ENCODE assay signal across 13 cellular contexts in the genomic region with DNA sequence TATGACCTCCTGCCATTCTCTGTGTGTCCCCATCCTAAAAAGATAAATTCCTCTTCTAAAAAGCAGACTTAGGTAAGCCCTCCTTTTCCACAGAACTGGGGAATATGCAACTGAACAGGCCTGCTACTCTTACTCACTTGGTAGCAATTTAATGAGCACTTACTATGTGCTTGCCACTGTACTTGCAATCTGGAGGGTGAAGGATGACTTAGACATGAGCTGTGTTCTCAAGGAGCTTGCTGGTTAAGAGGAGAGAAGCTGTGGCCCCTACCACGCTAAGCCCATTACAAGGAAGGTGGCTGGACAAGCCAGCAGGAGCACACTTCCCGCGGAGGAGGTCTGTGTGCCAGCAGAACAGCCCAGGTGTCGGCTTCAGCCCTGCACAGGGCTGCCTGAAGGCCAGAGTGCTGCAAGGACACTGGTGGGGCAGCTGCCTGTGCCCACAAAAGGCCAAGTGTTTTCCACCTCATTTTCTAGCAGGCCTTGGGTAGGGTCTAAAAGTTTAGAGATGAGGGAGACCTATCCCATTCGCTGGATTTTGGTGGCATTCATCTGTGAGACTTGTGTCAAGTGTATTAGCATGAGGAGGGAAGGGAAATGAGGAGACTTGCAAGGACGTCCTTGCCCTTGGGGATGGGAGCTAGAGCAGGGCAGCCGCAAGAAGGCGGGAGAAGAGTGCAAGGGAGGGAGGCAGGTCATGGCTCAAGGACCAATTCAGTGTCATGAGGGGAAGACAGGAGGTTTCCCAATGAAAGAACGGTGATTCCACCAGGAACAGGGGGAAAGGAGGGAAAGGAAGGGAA. TPM values are rescaled to one million over a fixed set of nuclear protein-coding genes. Genes with fewer than 3 reads are reported as not detected.
DNase-seq lines count a peak whose midpoint lies in the region; ATAC-seq and TF ChIP-seq lines count a peak whose summit lies in the region.
"Had no signal": no experiment of that assay in that cellular context is flagged by ENCODE, and none has a peak within 500 bp of the region (broad histone marks: within the 10 kb centered on the region; RNA-seq: fewer than 3 reads in every experiment).

No MANE protein-coding gene starts in this region.

- H3K27me3 Mint-ChIP-seq in activated CD4-positive, alpha-beta T cell treated with anti-CD3 and anti-CD28 coated beads, Interleukin-2, amount 10 ng/mL, durations not matched to agents 24 days and 14 days, result peaks cover 4% of the 10 kb centered on the region
- H3K27me3 Mint-ChIP-seq in activated naive CD8-positive, alpha-beta T cell treated with anti-CD3 and anti-CD28 coated beads for 36 hours, result peaks cover 4% of the 10 kb centered on the region
- H3K27me3 Mint-ChIP-seq: activated B cell treated with CpG ODN at 0.5 μM for 24 hours had no signal

- no peak overlapping the region for H2BK5ac ChIP-seq in mesenchymal stem cell (ENCODE audit: low read depth, low read length, poor library complexity, severe bottlenecking)

- peak overlapping the region in 1 of 2 experiments; percentile 2 for H3K14ac ChIP-seq in mesenchymal stem cell (ENCODE audit: low read length in 2 of 2)

- H3K4me3 Mint-ChIP-seq in activated CD4-positive, alpha-beta T cell treated with anti-CD3 and anti-CD28 coated beads, Interleukin-2, amount 10 ng/mL, durations not matched to agents 24 days and 14 days, result no peak overlapping the region
- no peak overlapping the region for H3K4me3 Mint-ChIP-seq in activated naive CD8-positive, alpha-beta T cell treated with anti-CD3 and anti-CD28 coated beads for 36 hours
- H3K4me3 Mint-ChIP-seq: activated B cell treated with CpG ODN at 0.5 μM for 24 hours; dendritic cell treated with granulocyte-macrophage colony-stimulating factor and Interleukin-4, amounts not matched to agents 40 ng/mL and 50 ng/mL, for 4 days had no signal

- H3K36me3 Mint-ChIP-seq in activated CD4-positive, alpha-beta T cell treated with anti-CD3 and anti-CD28 coated beads, Interleukin-2, amount 10 ng/mL, durations not matched to agents 24 days and 14 days (ENCODE audit: low read depth), result no peaks in the 10 kb centered on the region
- H3K36me3 Mint-ChIP-seq in activated naive CD8-positive, alpha-beta T cell treated with anti-CD3 and anti-CD28 coated beads for 36 hours, result peaks cover 2% of the 10 kb centered on the region

- H3K27ac ChIP-seq in mesenchymal stem cell (ENCODE audit: low read length, poor library complexity, severe bottlenecking) (peak overlapping the region; percentile 8), stomach (peak overlapping the region; percentile 51 to 81 (median 80))
- H3K27ac ChIP-seq: PC-9 had no signal

- H4K91ac ChIP-seq in mesenchymal stem cell (ENCODE audit: low read length), result peak overlapping the region; percentile 65

- H3K4me3 ChIP-seq in mesenchymal stem cell (ENCODE audit: insufficient read depth in 1 of 2, low read depth in 1 of 2, low read length in 2 of 2) (no peak overlapping the region), stomach (no peak overlapping the region)
- H3K4me3 ChIP-seq: PC-9 had no signal

- no peak for TF ChIP-seq CTCF in stomach (IDR thresholded peaks at IDR 0.05)

- no peaks in the 10 kb centered on the region for H3K4me1 Mint-ChIP-seq in activated CD4-positive, alpha-beta T cell treated with anti-CD3 and anti-CD28 coated beads, Interleukin-2, amount 10 ng/mL, durations not matched to agents 24 days and 14 days
- peaks cover 1% of the 10 kb centered on the region for H3K4me1 Mint-ChIP-seq in activated naive CD8-positive, alpha-beta T cell treated with anti-CD3 and anti-CD28 coated beads for 36 hours
- H3K4me1 Mint-ChIP-seq: activated B cell treated with CpG ODN at 0.5 μM for 24 hours had no signal

- no peak for TF ChIP-seq EP300 in stomach (IDR thresholded peaks at IDR 0.05)

- intact Hi-C loops in activated CD4-positive, alpha-beta T cell treated with anti-CD3 and anti-CD28 coated beads, Interleukin-2, amount 10 ng/mL, durations not matched to agents 24 days and 14 days (cut with micrococcal nuclease), result no loop called here
- intact Hi-C loops in stomach (cut with DNase I; ENCODE audit: low total_unique reads), result no loop called here

- no peak overlapping the region for H2AFZ ChIP-seq in mesenchymal stem cell (ENCODE audit: low read depth, low read length)
- H2AFZ ChIP-seq: PC-9 had no signal

- DNase-seq in activated CD4-positive, alpha-beta T cell treated with anti-CD3 and anti-CD28 coated beads, Interleukin-2, amount 10 ng/mL, durations not matched to agents 24 days and 14 days, result peak; percentile 31
- no peak for DNase-seq in activated CD4-positive, alpha-beta T cell treated with anti-CD3 and anti-CD28 coated beads for 1 hour
- no peak for DNase-seq in activated naive CD8-positive, alpha-beta T cell treated with anti-CD3 and anti-CD28 coated beads for 36 hours
- peak; percentile 72 for DNase-seq in mesenchymal stem cell
- DNase-seq in stomach, result no peak
- DNase-seq in RPMI8226, result no peak
- no peak for DNase-seq in GM19240 (ENCODE audit: insufficient read length, low spot score)
- DNase-seq: activated B cell treated with CpG ODN at 0.5 μM for 24 hours, Karpas-422, nucleus accumbens, PC-9 had no signal

- 78% methylated on average over 9 of the region's 9 CpGs for WGBS in mesenchymal stem cell
- WGBS in stomach, 5 donors, result 65 to 81% (median 73%) methylated on average over 7 to 9 of the region's 9 CpGs

- peak overlapping the region; percentile 89 for H4K8ac ChIP-seq in mesenchymal stem cell (ENCODE audit: low read length)

- peak overlapping the region; percentile 10 to 19 for H3K4ac ChIP-seq in mesenchymal stem cell (ENCODE audit: low read depth in 1 of 2, low read length in 2 of 2)

- H3K9me3 Mint-ChIP-seq in activated CD4-positive, alpha-beta T cell treated with anti-CD3 and anti-CD28 coated beads, Interleukin-2, amount 10 ng/mL, durations not matched to agents 24 days and 14 days, result peaks cover 4% of the 10 kb centered on the region
- peaks cover 6% of the 10 kb centered on the region for H3K9me3 Mint-ChIP-seq in activated naive CD8-positive, alpha-beta T cell treated with anti-CD3 and anti-CD28 coated beads for 36 hours
- H3K9me3 Mint-ChIP-seq: dendritic cell treated with granulocyte-macrophage colony-stimulating factor and Interleukin-4, amounts not matched to agents 40 ng/mL and 50 ng/mL, for 4 days had no signal

- ATAC-seq in GM19023 (IDR thresholded peaks at IDR 0.05; ENCODE audit: unreplicated experiment), result no peak

- no peak overlapping the region for H3K9ac ChIP-seq in mesenchymal stem cell (ENCODE audit: low read length)

- H3K23ac ChIP-seq in mesenchymal stem cell (ENCODE audit: low read length in 2 of 2), result peak overlapping the region in 1 of 2 experiments; percentile 40

- peaks cover 7% of the 10 kb centered on the region for H3K79me1 ChIP-seq in mesenchymal stem cell (replicated peaks; ENCODE audit: low read length, poor library complexity, severe bottlenecking)

- H3K9me3 ChIP-seq in mesenchymal stem cell (ENCODE audit: control insufficient read depth, low read length) (no peaks in the 10 kb centered on the region), stomach (no peaks in the 10 kb centered on the region)

- H3K18ac ChIP-seq in mesenchymal stem cell (ENCODE audit: low read depth in 1 of 2, low read length in 2 of 2), result peak overlapping the region; percentile 4 to 60

- H3K36me3 ChIP-seq in mesenchymal stem cell (ENCODE audit: control insufficient read depth in 1 of 2, insufficient read depth in 2 of 2, low read depth in 1 of 2, low read length in 2 of 2), result peaks cover 0 to 20% of the 10 kb centered on the region in 2 experiments
- H3K36me3 ChIP-seq in stomach, result no peaks in the 10 kb centered on the region

- peak overlapping the region in 1 of 2 experiments; percentile 38 for H2BK12ac ChIP-seq in mesenchymal stem cell (ENCODE audit: low read length in 2 of 2)

- H3K4me1 ChIP-seq in mesenchymal stem cell (ENCODE audit: control insufficient read depth, insufficient read depth, low read depth, low read length) (peaks cover 23% of the 10 kb centered on the region), stomach (peaks cover 0 to 56% (median 25%) of the 10 kb centered on the region in 4 donors)

- no peak overlapping the region for H2AK5ac ChIP-seq in mesenchymal stem cell (ENCODE audit: low read length, severe bottlenecking)

- no peak for TF ChIP-seq POLR2A in stomach (IDR thresholded peaks at IDR 0.05)

- no peak overlapping the region for H2BK15ac ChIP-seq in mesenchymal stem cell (ENCODE audit: low read depth, poor library complexity, severe bottlenecking)

- H3K27ac Mint-ChIP-seq in activated CD4-positive, alpha-beta T cell treated with anti-CD3 and anti-CD28 coated beads, Interleukin-2, amount 10 ng/mL, durations not matched to agents 24 days and 14 days, result peak overlapping the region; percentile 42
- H3K27ac Mint-ChIP-seq in activated naive CD8-positive, alpha-beta T cell treated with anti-CD3 and anti-CD28 coated beads for 36 hours, result peak overlapping the region; percentile 32
- H3K27ac Mint-ChIP-seq: activated B cell treated with CpG ODN at 0.5 μM for 24 hours; dendritic cell treated with granulocyte-macrophage colony-stimulating factor and Interleukin-4, amounts not matched to agents 40 ng/mL and 50 ng/mL, for 4 days had no signal

- no peak overlapping the region for H2BK120ac ChIP-seq in mesenchymal stem cell (ENCODE audit: low read depth, low read length)

- H3K4me2 ChIP-seq in mesenchymal stem cell (ENCODE audit: low read length, poor library complexity, severe bottlenecking), result no peak overlapping the region
- H3K4me2 ChIP-seq: PC-9 had no signal

- H3K27me3 ChIP-seq in mesenchymal stem cell (ENCODE audit: control insufficient read depth in 1 of 2, insufficient read depth in 1 of 2, low read length in 2 of 2) (no peaks in the 10 kb centered on the region), stomach (no peaks in the 10 kb centered on the region)

RNA-seq across cellular contexts. Expression of a gene that starts 52.0 kb away (rescaled TPM):
- not detected in 2 replicates for total RNA-seq in activated CD4-positive, alpha-beta T cell treated with anti-CD3 and anti-CD28 coated beads, Interleukin-2, amount 10 ng/mL, durations not matched to agents 24 days and 14 days
- not detected for total RNA-seq in activated naive CD8-positive, alpha-beta T cell treated with anti-CD3 and anti-CD28 coated beads for 36 hours
- polyA plus RNA-seq in mesenchymal stem cell (2013, experiment 1 of 2), result 2,271 TPM
- polyA plus RNA-seq in mesenchymal stem cell (2013, experiment 2 of 2), result 2,270 TPM
- 100 to 1,000 TPM; 132 to 798 (median 175) TPM for total RNA-seq in stomach
- 10 to 100 TPM; 18.8 to 59.0 (median 30.6) TPM for polyA plus RNA-seq in stomach
- total RNA-seq: activated B cell treated with CpG ODN at 0.5 μM for 24 hours had no signal

RNA-seq across cellular contexts. Expression of a gene that starts 52.1 kb away (rescaled TPM):
- total RNA-seq in activated CD4-positive, alpha-beta T cell treated with anti-CD3 and anti-CD28 coated beads, Interleukin-2, amount 10 ng/mL, durations not matched to agents 24 days and 14 days, result not detected in 2 replicates
- total RNA-seq in activated naive CD8-positive, alpha-beta T cell treated with anti-CD3 and anti-CD28 coated beads for 36 hours, result not detected
- polyA plus RNA-seq in mesenchymal stem cell (2013, experiment 1 of 2), result 2,099 TPM
- polyA plus RNA-seq in mesenchymal stem cell (2013, experiment 2 of 2), result 2,053 TPM
- 100 to 1,000 TPM; 134 to 531 (median 366) TPM for total RNA-seq in stomach
- polyA plus RNA-seq in stomach, result 10 to 100 TPM; 24.0 to 96.6 (median 38.4) TPM
- total RNA-seq: activated B cell treated with CpG ODN at 0.5 μM for 24 hours had no signal

Comparison
In these comparisons a context has a peak if more than half of its experiments do, and no peak if none do; other contexts are left out.
1. DNase-seq: peak in activated CD4-positive, alpha-beta T cell treated with anti-CD3 and anti-CD28 coated beads, Interleukin-2, amount 10 ng/mL, durations not matched to agents 24 days and 14 days (single experiment) and mesenchymal stem cell (single experiment); none in activated CD4-positive, alpha-beta T cell treated with anti-CD3 and anti-CD28 coated beads for 1 hour (single experiment), activated naive CD8-positive, alpha-beta T cell treated with anti-CD3 and anti-CD28 coated beads for 36 hours (single experiment), stomach (single experiment), RPMI8226 (single experiment) and GM19240 (single experiment).
2. RNA of a gene that starts 52.0 kb away (total RNA-seq): 132 to 798 TPM in stomach; not detected in activated CD4-positive, alpha-beta T cell treated with anti-CD3 and anti-CD28 coated beads, Interleukin-2, amount 10 ng/mL, durations not matched to agents 24 days and 14 days and not detected in activated naive CD8-positive, alpha-beta T cell treated with anti-CD3 and anti-CD28 coated beads for 36 hours; every median in the first group is over 100 times any median in the second.
3. RNA of a gene that starts 52.1 kb away (total RNA-seq): 134 to 531 TPM in stomach; not detected in activated naive CD8-positive, alpha-beta T cell treated with anti-CD3 and anti-CD28 coated beads for 36 hours and not detected in activated CD4-positive, alpha-beta T cell treated with anti-CD3 and anti-CD28 coated beads, Interleukin-2, amount 10 ng/mL, durations not matched to agents 24 days and 14 days; every median in the first group is over 100 times any median in the second.